1 cellular context compared by ENCODE assay signal in genomic region chr12:106288510-106289195, GRCh38.
A peak's percentile ranks its signal among the peaks of the same experiment; 100 is the strongest.
TF ChIP-seq lines count a peak whose summit lies in the region.

No MANE protein-coding gene starts in this region.

TF ChIP-seq in K562, 482 proteins besides CTCF, POLR2A, EP300 and RAD21 (continued from another document and continues in another):
- TF ChIP-seq NEUROD1 (IDR thresholded peaks at IDR 0.05; ENCODE audit: borderline replicate concordance, low read depth, low read length, partially characterized antibody) = peak; percentile 56
- TF ChIP-seq TEAD4 (IDR thresholded peaks at IDR 0.05; ENCODE audit: low read length) = peak; percentile 61; the same call in 1 of the 2 replicates
- no peak for TF ChIP-seq TEAD4 (CRISPR knock-in tag; IDR thresholded peaks at IDR 0.05; ENCODE audit: borderline replicate concordance)
- no peak for TF ChIP-seq ELF1 (tag; IDR thresholded peaks at IDR 0.05)
- no peak for TF ChIP-seq ZNF445 (CRISPR knock-in tag; IDR thresholded peaks at IDR 0.05; ENCODE audit: low read depth)
- no peak for TF ChIP-seq ETV5 (CRISPR knock-in tag; IDR thresholded peaks at IDR 0.05; ENCODE audit: low read depth)
- TF ChIP-seq KLF1 (tag; IDR thresholded peaks at IDR 0.05) = no peak
- TF ChIP-seq ZKSCAN3 (CRISPR knock-in tag; IDR thresholded peaks at IDR 0.05) = no peak
- TF ChIP-seq NFRKB (IDR thresholded peaks at IDR 0.05; ENCODE audit: low read depth) = peak; percentile 68
- peak; percentile 13; the same call in 1 of the 2 replicates for TF ChIP-seq EHMT2 (IDR thresholded peaks at IDR 0.05)
- TF ChIP-seq KLF10 (CRISPR knock-in tag; IDR thresholded peaks at IDR 0.05) = no peak
- no peak for TF ChIP-seq CREB3L1 (IDR thresholded peaks at IDR 0.05; ENCODE audit: borderline replicate concordance, low read depth)
- no peak for TF ChIP-seq ETV6 (IDR thresholded peaks at IDR 0.05; ENCODE audit: borderline replicate concordance in 1 of 2, low read depth in 2 of 2, low read length in 1 of 2)
- TF ChIP-seq ETV6 (CRISPR knock-in tag; IDR thresholded peaks at IDR 0.05; ENCODE audit: borderline replicate concordance) = no peak
- TF ChIP-seq NR2C1 (IDR thresholded peaks at IDR 0.05) = no peak
- peak; percentile 42 for TF ChIP-seq NR2C1 (tag; IDR thresholded peaks at IDR 0.05)
- no peak for TF ChIP-seq PTBP1 (IDR thresholded peaks at IDR 0.05; ENCODE audit: low read depth, low read length)
- TF ChIP-seq KLF13 (tag; IDR thresholded peaks at IDR 0.05; ENCODE audit: borderline replicate concordance, low read depth) = no peak
- no peak for TF ChIP-seq CLOCK (CRISPR knock-in tag; IDR thresholded peaks at IDR 0.05; ENCODE audit: borderline replicate concordance)
- peak; percentile 53 for TF ChIP-seq MEF2D (tag; conservative IDR thresholded peaks at IDR 0.05; ENCODE audit: low read depth)
- no peak for TF ChIP-seq STAT6 (CRISPR knock-in tag; IDR thresholded peaks at IDR 0.05)
- no peak for TF ChIP-seq BCOR (IDR thresholded peaks at IDR 0.05)
- no peak for TF ChIP-seq ZNF707 (CRISPR knock-in tag; conservative IDR thresholded peaks at IDR 0.05)
- TF ChIP-seq MNT (conservative IDR thresholded peaks at IDR 0.05) = 0 out of 4 replicates have a peak, but pooled peaks of 1 of the 2 experiments have one; percentile 29
- TF ChIP-seq KAT7 (CRISPR knock-in tag; IDR thresholded peaks at IDR 0.05; ENCODE audit: borderline replicate concordance) = no peak
- TF ChIP-seq FOXA3 (CRISPR knock-in tag; conservative IDR thresholded peaks at IDR 0.05 in 1 of 2, IDR thresholded peaks at IDR 0.05 in 1 of 2) = peak; percentile 90 to 97
- no peak for TF ChIP-seq NFYB (IDR thresholded peaks at IDR 0.05; ENCODE audit: extremely low read depth, insufficient read length)
- no peak for TF ChIP-seq PHF20 (IDR thresholded peaks at IDR 0.05; ENCODE audit: partially characterized antibody)
- TF ChIP-seq GTF2E2 (tag; IDR thresholded peaks at IDR 0.05) = peak; percentile 59; the same call in 1 of the 2 replicates
- no peak for TF ChIP-seq CHD2 (IDR thresholded peaks at IDR 0.05; ENCODE audit: low read depth, low read length)
- TF ChIP-seq ZNF589 (CRISPR knock-in tag; IDR thresholded peaks at IDR 0.05; ENCODE audit: low read depth) = no peak; the same call in 1 of the 2 replicates
- TF ChIP-seq NR3C1 (CRISPR knock-in tag; IDR thresholded peaks at IDR 0.05) = no peak
- TF ChIP-seq SOX6 (IDR thresholded peaks at IDR 0.05) = peak; percentile 93
- TF ChIP-seq MBD1 (CRISPR knock-in tag; IDR thresholded peaks at IDR 0.05) = no peak
- peak; percentile 33 for TF ChIP-seq HDAC3 (IDR thresholded peaks at IDR 0.05; ENCODE audit: borderline replicate concordance, partially characterized antibody)
- TF ChIP-seq TGIF2 (CRISPR knock-in tag; IDR thresholded peaks at IDR 0.05) = no peak
- no peak for TF ChIP-seq ZNF586 (CRISPR knock-in tag; conservative IDR thresholded peaks at IDR 0.05)
- peak; percentile 75 for TF ChIP-seq MGA (IDR thresholded peaks at IDR 0.05)
- TF ChIP-seq RBM22 (IDR thresholded peaks at IDR 0.05; ENCODE audit: low read depth, low read length, poor library complexity, severe bottlenecking) = no peak
- peak; percentile 75 for TF ChIP-seq EP400 (IDR thresholded peaks at IDR 0.05)
- TF ChIP-seq ZNF431 (CRISPR knock-in tag; IDR thresholded peaks at IDR 0.05) = no peak
- TF ChIP-seq GTF2F1 (IDR thresholded peaks at IDR 0.05; ENCODE audit: low read depth, low read length) = no peak
- TF ChIP-seq NFATC3 (IDR thresholded peaks at IDR 0.05) = no peak
- TF ChIP-seq SRSF9 (IDR thresholded peaks at IDR 0.05; ENCODE audit: borderline replicate concordance, low read depth, low read length) = no peak
- TF ChIP-seq ATF7 (IDR thresholded peaks at IDR 0.05) = peak; percentile 89
- TF ChIP-seq ZFP30 (CRISPR knock-in tag; IDR thresholded peaks at IDR 0.05; ENCODE audit: borderline replicate concordance) = no peak
